2 cellular contexts compared by ENCODE assay signal in genomic region chr12:44000309-44000952, GRCh38.
TF ChIP-seq lines count a peak whose summit lies in the region.

No MANE protein-coding gene starts in this region.

TF ChIP-seq in K562, 482 proteins besides CTCF, POLR2A, EP300 and RAD21 (continued from another document):
- peak; percentile 47 for TF ChIP-seq CTCFL (IDR thresholded peaks at IDR 0.05; ENCODE audit: borderline replicate concordance, insufficient read depth, low read depth, low read length, poor library complexity, severe bottlenecking)
- no peak for TF ChIP-seq ZBTB26 (CRISPR knock-in tag; IDR thresholded peaks at IDR 0.05)
- no peak for TF ChIP-seq ATF6 (CRISPR knock-in tag; IDR thresholded peaks at IDR 0.05)

TF ChIP-seq in HepG2, 621 proteins besides CTCF, POLR2A, EP300 and RAD21 (continued from another document):
- TF ChIP-seq RERE (CRISPR knock-in tag; IDR thresholded peaks at IDR 0.05; ENCODE audit: low read depth) (no peak), ZMYM4 (CRISPR knock-in tag; IDR thresholded peaks at IDR 0.05) (peak; percentile 77), CREB1 (IDR thresholded peaks at IDR 0.05) (no peak), CREB1 (CRISPR knock-in tag; IDR thresholded peaks at IDR 0.05) (no peak), ZNF580 (CRISPR knock-in tag; IDR thresholded peaks at IDR 0.05; ENCODE audit: borderline replicate concordance, low read depth) (0 out of 2 replicates have a peak, but pooled peaks have one; percentile 31), XRCC5 (optimal IDR thresholded peaks at IDR 0.05; ENCODE audit: low read length) (peak; percentile 63), NFIC (IDR thresholded peaks at IDR 0.05; ENCODE audit: low read length) (no peak), RARA (CRISPR knock-in tag; IDR thresholded peaks at IDR 0.05) (no peak), ZNF644 (CRISPR knock-in tag; IDR thresholded peaks at IDR 0.05; ENCODE audit: low read depth) (peak; percentile 78; the same call in 1 of the 2 replicates), POGZ (CRISPR knock-in tag; IDR thresholded peaks at IDR 0.05) (peak; percentile 60; the same call in 1 of the 2 replicates), ZNF646 (CRISPR knock-in tag; IDR thresholded peaks at IDR 0.05) (no peak), ZNF510 (CRISPR knock-in tag; IDR thresholded peaks at IDR 0.05; ENCODE audit: low read depth) (no peak), MIER3 (CRISPR knock-in tag; IDR thresholded peaks at IDR 0.05; ENCODE audit: borderline replicate concordance) (0 out of 2 replicates have a peak, but pooled peaks have one; percentile 28), ZFY (CRISPR knock-in tag; IDR thresholded peaks at IDR 0.05) (peak; percentile 39; the same call in 1 of the 2 replicates), ZBTB10 (CRISPR knock-in tag; IDR thresholded peaks at IDR 0.05; ENCODE audit: borderline replicate concordance) (no peak), ZFX (CRISPR knock-in tag; IDR thresholded peaks at IDR 0.05; ENCODE audit: low read depth) (peak; percentile 56; the same call in 1 of the 2 replicates), ZNF33B (CRISPR knock-in tag; IDR thresholded peaks at IDR 0.05) (no peak), NR1H2 (CRISPR knock-in tag; IDR thresholded peaks at IDR 0.05; ENCODE audit: borderline replicate concordance, low read depth) (no peak), SNAI1 (CRISPR knock-in tag; IDR thresholded peaks at IDR 0.05; ENCODE audit: borderline replicate concordance) (0 out of 2 replicates have a peak, but pooled peaks have one; percentile 37), TFDP1 (CRISPR knock-in tag; IDR thresholded peaks at IDR 0.05; ENCODE audit: borderline replicate concordance) (no peak), ZBTB34 (CRISPR knock-in tag; IDR thresholded peaks at IDR 0.05) (no peak), SP4 (CRISPR knock-in tag; IDR thresholded peaks at IDR 0.05) (0 out of 2 replicates have a peak, but pooled peaks have one; percentile 20), NCOR1 (IDR thresholded peaks at IDR 0.05; ENCODE audit: borderline replicate concordance, low read length) (peak; percentile 48; the same call in 1 of the 2 replicates), HMGXB4 (CRISPR knock-in tag; IDR thresholded peaks at IDR 0.05; ENCODE audit: borderline replicate concordance in 1 of 2, low read depth in 1 of 2) (0 out of 4 replicates have a peak, but pooled peaks of 1 of the 2 experiments have one; percentile 35), ZMAT5 (CRISPR knock-in tag; IDR thresholded peaks at IDR 0.05; ENCODE audit: borderline replicate concordance, low read depth) (no peak), SP140L (CRISPR knock-in tag; IDR thresholded peaks at IDR 0.05; ENCODE audit: borderline replicate concordance) (no peak), HNF4G (IDR thresholded peaks at IDR 0.05; ENCODE audit: borderline replicate concordance, low read depth, low read length) (peak; percentile 83), HNF4G (CRISPR knock-in tag; IDR thresholded peaks at IDR 0.05; ENCODE audit: borderline replicate concordance, low read depth) (no peak), STAG1 (CRISPR knock-in tag; IDR thresholded peaks at IDR 0.05) (peak; percentile 51), SMC3 (IDR thresholded peaks at IDR 0.05; ENCODE audit: low read length) (peak; percentile 62; the same call in 1 of the 2 replicates), HNF4A (CRISPR knock-in tag; IDR thresholded peaks at IDR 0.05) (peak; percentile 87)
